Comparison of ENCODE assay signal across 14 cellular contexts in the genomic region with DNA sequence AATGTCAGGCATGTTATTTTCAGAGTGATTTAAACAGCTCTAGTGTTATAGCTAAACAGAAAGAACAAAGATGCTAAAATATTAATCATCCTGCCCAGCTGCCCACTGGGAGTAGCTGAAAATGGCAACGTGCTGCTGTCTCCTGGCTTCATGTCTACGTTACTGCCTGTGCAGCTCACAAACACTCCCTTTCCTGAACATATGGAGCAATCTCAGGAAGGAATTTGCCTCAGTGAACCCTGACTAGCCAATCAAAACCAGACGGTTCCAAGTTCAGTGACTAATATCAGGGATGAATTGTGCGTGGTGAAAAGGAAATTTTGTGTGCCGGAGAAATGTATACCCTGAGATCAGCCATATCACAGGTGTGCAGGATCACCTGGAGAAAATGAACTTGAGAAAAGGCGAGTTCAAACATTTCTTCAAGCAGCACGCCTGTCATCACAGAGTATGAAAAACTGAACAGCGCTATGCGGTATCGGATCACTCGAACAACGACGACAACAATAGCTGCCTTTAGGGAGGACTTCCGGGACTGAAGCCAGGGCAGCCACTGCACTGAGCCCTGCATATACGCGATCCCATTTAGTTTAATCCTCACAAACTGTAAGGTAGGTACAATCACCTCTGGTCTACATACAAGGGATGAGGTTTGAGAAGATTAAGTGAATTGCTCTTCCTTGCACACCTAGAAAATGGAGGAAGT.
DNase-seq lines count a peak whose midpoint lies in the region; ATAC-seq, FAIRE-seq and TF ChIP-seq lines count a peak whose summit lies in the region.
"Had no signal": no experiment of that assay in that cellular context is flagged by ENCODE, and none has a peak within 500 bp of the region (broad histone marks: within the 10 kb centered on the region; RNA-seq: fewer than 3 reads in every experiment).

No MANE protein-coding gene starts in this region.

- no peak overlapping the region for H3K4me3 Mint-ChIP-seq in immature natural killer cell
- H3K4me3 Mint-ChIP-seq: WTC11 had no signal

- no peak for DNase-seq in Right ventricle myocardium inferior (ENCODE audit: missing footprints)
- DNase-seq in right atrium auricular region (ENCODE audit: low spot score) = no peak
- peak; percentile 91 for DNase-seq in bronchial epithelial cell (ENCODE audit: low read depth)
- DNase-seq in immature natural killer cell = no peak
- no peak for DNase-seq in thoracic aorta (ENCODE audit: low spot score)
- DNase-seq in NCI-H146 (lab: John Stamatoyannopoulos, UW) = no peak
- DNase-seq: activated T-cell treated with anti-CD3 and anti-CD28 coated beads for 4 hours, NCI-H1092 treated with DMSO at 0.1 percent for 48 hours, NCI-H774 had no signal

- H3K27me3 ChIP-seq in right atrium auricular region (no peaks in the 10 kb centered on the region), bronchial epithelial cell (ENCODE audit: control insufficient read depth, insufficient read depth, low read length) (no peaks in the 10 kb centered on the region), thoracic aorta (replicated peaks; ENCODE audit: insufficient read depth) (no peaks in the 10 kb centered on the region)
- H3K27me3 ChIP-seq: tibial nerve had no signal

- H3K36me3 Mint-ChIP-seq in immature natural killer cell = no peaks in the 10 kb centered on the region

- H3K9me3 ChIP-seq in right atrium auricular region (no peaks in the 10 kb centered on the region), thoracic aorta (no peaks in the 10 kb centered on the region)
- H3K9me3 ChIP-seq: tibial nerve had no signal

- no peaks in the 10 kb centered on the region for H3K9me3 Mint-ChIP-seq in immature natural killer cell

- H3K4me1 Mint-ChIP-seq in immature natural killer cell = peaks cover 39 to 40% of the 10 kb centered on the region in 2 donors

- H3K36me3 ChIP-seq in right atrium auricular region (no peaks in the 10 kb centered on the region), bronchial epithelial cell (ENCODE audit: control insufficient read depth, insufficient read depth, low read length) (peaks cover 2% of the 10 kb centered on the region), thoracic aorta (no peaks in the 10 kb centered on the region)
- H3K36me3 ChIP-seq: tibial nerve had no signal

- no peak overlapping the region for H3K27ac ChIP-seq in right atrium auricular region
- peak overlapping the region in 1 of 2 donors; percentile 40 for H3K27ac ChIP-seq in thoracic aorta
- H3K27ac ChIP-seq: tibial nerve had no signal

- H3K27ac Mint-ChIP-seq in immature natural killer cell = peak overlapping the region in 4 of 6 donors; percentile 1 to 49 (median 35)
- H3K27ac Mint-ChIP-seq: WTC11 had no signal

- no peak overlapping the region for H3K4me3 ChIP-seq in right atrium auricular region
- peak overlapping the region; percentile 35 for H3K4me3 ChIP-seq in bronchial epithelial cell (ENCODE audit: low read depth, low read length)
- H3K4me3 ChIP-seq in thoracic aorta = peak overlapping the region; percentile 47
- H3K4me3 ChIP-seq: smooth muscle cell, tibial nerve had no signal

- TF ChIP-seq CTCF in right atrium auricular region (IDR thresholded peaks at IDR 0.05) = no peak
- peak; percentile 13 for TF ChIP-seq CTCF in bronchial epithelial cell (IDR thresholded peaks at IDR 0.05; ENCODE audit: insufficient read depth, low read length, severe bottlenecking)
- no peak for TF ChIP-seq CTCF in thoracic aorta (IDR thresholded peaks at IDR 0.05)

- intact Hi-C loops in Right ventricle myocardium inferior (cut with DNase I) = no loop called here

- peak; percentile 96 for FAIRE-seq in bronchial epithelial cell (lab: Jason Lieb, UNC)

- peaks cover 0 to 4% of the 10 kb centered on the region in 2 donors for H3K4me1 ChIP-seq in right atrium auricular region
- peaks cover 5 to 18% of the 10 kb centered on the region in 2 donors for H3K4me1 ChIP-seq in thoracic aorta (ENCODE audit: control insufficient read depth in 1 of 2, low read depth in 2 of 2)

- H3K27me3 Mint-ChIP-seq in immature natural killer cell (ENCODE audit: low read depth in 3 of 3) = peaks cover 0 to 3% (median 0%) of the 10 kb centered on the region in 3 donors

- ATAC-seq in Right ventricle myocardium inferior (peak; percentile 47), thoracic aorta (ENCODE audit: insufficient number of reproducible peaks, low FRiP score, low read depth) (peak; percentile 72), GM18907 (IDR thresholded peaks at IDR 0.05; ENCODE audit: unreplicated experiment) (no peak), HG02884 (IDR thresholded peaks at IDR 0.05; ENCODE audit: unreplicated experiment) (no peak)
- ATAC-seq: WTC11 had no signal

Comparison
In these comparisons a context has a peak if more than half of its experiments do, and no peak if none do; other contexts are left out.
1. ATAC-seq: peak in Right ventricle myocardium inferior (single experiment) and thoracic aorta (single experiment); none in GM18907 (single experiment) and HG02884 (single experiment).
2. H3K4me3 ChIP-seq: peak in bronchial epithelial cell (single experiment) and thoracic aorta (single experiment); none in right atrium auricular region (0 of 2).